Comparison of ENCODE assay signal across 8 cellular contexts in genomic region chr16:57299719-57300386, GRCh38. TPM values are rescaled to one million over a fixed set of nuclear protein-coding genes. Genes with fewer than 3 reads are reported as not detected.
DNase-seq lines count a peak whose midpoint lies in the region; ATAC-seq and TF ChIP-seq lines count a peak whose summit lies in the region.

No MANE protein-coding gene starts in this region.

- no peak overlapping the region for H3K4me3 Mint-ChIP-seq in activated T-helper 2 cell treated with anti-CD3 and anti-CD28 coated beads, Interferon-gamma antibody, Interleukin-2, Interleukin-4, amounts not matched to agents 10 μg/mL and 5 μg/mL and 100 μg/mL, durations not matched to agents 14 hours and 24 hours and 36 hours (ENCODE audit: low read depth)
- no peak overlapping the region for H3K4me3 Mint-ChIP-seq in natural killer cell treated with Interleukin-12 subunit alpha and Interleukin-12 subunit beta and Interleukin-15 and Interleukin-18, amount 100 ng/mL, for 72 hours

- ATAC-seq in GM21717 (IDR thresholded peaks at IDR 0.05; ENCODE audit: unreplicated experiment), result peak; percentile 42
- ATAC-seq in natural killer cell treated with Interleukin-12 subunit alpha and Interleukin-12 subunit beta and Interleukin-15 and Interleukin-18, amount 100 ng/mL, for 72 hours, result peak; percentile 79
- ATAC-seq in stimulated activated naive CD8-positive, alpha-beta T cell treated with anti-CD3 and anti-CD28 coated beads, Interleukin-15, Interleukin-2, amounts not matched to agents 100 U/mL and 50 U/mL, for 24 hours, result peak; percentile 85

- H3K4me1 Mint-ChIP-seq in activated T-helper 2 cell treated with anti-CD3 and anti-CD28 coated beads, Interferon-gamma antibody, Interleukin-2, Interleukin-4, amounts not matched to agents 10 μg/mL and 5 μg/mL and 100 μg/mL, durations not matched to agents 14 hours and 24 hours and 36 hours (ENCODE audit: low read depth), result peaks cover 16% of the 10 kb centered on the region
- H3K4me1 Mint-ChIP-seq in natural killer cell treated with Interleukin-12 subunit alpha and Interleukin-12 subunit beta and Interleukin-15 and Interleukin-18, amount 100 ng/mL, for 72 hours (ENCODE audit: low read depth in 2 of 2), result peaks cover 7 to 14% of the 10 kb centered on the region in 2 donors

- no peaks in the 10 kb centered on the region for H3K9me3 Mint-ChIP-seq in activated T-helper 2 cell treated with anti-CD3 and anti-CD28 coated beads, Interferon-gamma antibody, Interleukin-2, Interleukin-4, amounts not matched to agents 10 μg/mL and 5 μg/mL and 100 μg/mL, durations not matched to agents 14 hours and 24 hours and 36 hours
- no peaks in the 10 kb centered on the region for H3K9me3 Mint-ChIP-seq in natural killer cell treated with Interleukin-12 subunit alpha and Interleukin-12 subunit beta and Interleukin-15 and Interleukin-18, amount 100 ng/mL, for 72 hours

- peak overlapping the region; percentile 62 for H3K4me3 ChIP-seq in fibroblast of pulmonary artery (replicated peaks; ENCODE audit: low read depth, low read length)

- H3K27me3 Mint-ChIP-seq in activated T-helper 2 cell treated with anti-CD3 and anti-CD28 coated beads, Interferon-gamma antibody, Interleukin-2, Interleukin-4, amounts not matched to agents 10 μg/mL and 5 μg/mL and 100 μg/mL, durations not matched to agents 14 hours and 24 hours and 36 hours (ENCODE audit: low read depth), result peaks cover 2% of the 10 kb centered on the region
- no peaks in the 10 kb centered on the region for H3K27me3 Mint-ChIP-seq in natural killer cell treated with Interleukin-12 subunit alpha and Interleukin-12 subunit beta and Interleukin-15 and Interleukin-18, amount 100 ng/mL, for 72 hours

- DNase-seq in DMS114 treated with DMSO at 0.1 percent for 48 hours (lab: John Stamatoyannopoulos, UW; ENCODE audit: unreplicated experiment), result peak; percentile 94
- DNase-seq in KG1 (lab: John Stamatoyannopoulos, UW), result peak; percentile 87
- DNase-seq in RPMI8226, result peak; percentile 92
- peak; percentile 82 for DNase-seq in activated T-helper 2 cell treated with anti-CD3 and anti-CD28 coated beads, Interferon-gamma antibody, Interleukin-2, Interleukin-4, amounts not matched to agents 10 μg/mL and 5 μg/mL and 100 μg/mL, durations not matched to agents 14 hours and 24 hours and 36 hours (ENCODE audit: low spot score)
- DNase-seq in fibroblast of pulmonary artery (ENCODE audit: low read depth), result peak; percentile 97
- peak; percentile 87 for DNase-seq in natural killer cell treated with Interleukin-12 subunit alpha and Interleukin-12 subunit beta and Interleukin-15 and Interleukin-18, amount 100 ng/mL, for 72 hours (ENCODE audit: low spot score)
- peak; percentile 84 for DNase-seq in stimulated activated naive CD8-positive, alpha-beta T cell treated with anti-CD3 and anti-CD28 coated beads, Interleukin-15, Interleukin-2, amounts not matched to agents 100 U/mL and 50 U/mL, for 24 hours

- no peaks in the 10 kb centered on the region for H3K36me3 Mint-ChIP-seq in activated T-helper 2 cell treated with anti-CD3 and anti-CD28 coated beads, Interferon-gamma antibody, Interleukin-2, Interleukin-4, amounts not matched to agents 10 μg/mL and 5 μg/mL and 100 μg/mL, durations not matched to agents 14 hours and 24 hours and 36 hours (ENCODE audit: low read depth)
- H3K36me3 Mint-ChIP-seq in natural killer cell treated with Interleukin-12 subunit alpha and Interleukin-12 subunit beta and Interleukin-15 and Interleukin-18, amount 100 ng/mL, for 72 hours, result no peaks in the 10 kb centered on the region

- no peak for TF ChIP-seq CTCF in fibroblast of pulmonary artery (IDR thresholded peaks at IDR 0.05; ENCODE audit: low read length, missing control alignments)

- intact Hi-C loops in activated T-helper 2 cell treated with anti-CD3 and anti-CD28 coated beads, Interferon-gamma antibody, Interleukin-2, Interleukin-4, amounts not matched to agents 10 μg/mL and 5 μg/mL and 100 μg/mL, durations not matched to agents 14 hours and 24 hours and 36 hours (cut with micrococcal nuclease), result loop anchor here (1.0 to 5.0 kb wide), 8 partner anchors 55 to 690 kb away; partner anchors contain the start of genes ARL2BP, CCDC102A, CIAPIN1 and COQ9

- H3K27ac Mint-ChIP-seq in activated T-helper 2 cell treated with anti-CD3 and anti-CD28 coated beads, Interferon-gamma antibody, Interleukin-2, Interleukin-4, amounts not matched to agents 10 μg/mL and 5 μg/mL and 100 μg/mL, durations not matched to agents 14 hours and 24 hours and 36 hours, result no peak overlapping the region
- no peak overlapping the region for H3K27ac Mint-ChIP-seq in natural killer cell treated with Interleukin-12 subunit alpha and Interleukin-12 subunit beta and Interleukin-15 and Interleukin-18, amount 100 ng/mL, for 72 hours

RNA-seq across cellular contexts. Expression of gene PLLP, which starts 15.4 kb away (rescaled TPM):
- 0.30 and 0.34 TPM in 2 replicates for total RNA-seq in activated T-helper 2 cell treated with anti-CD3 and anti-CD28 coated beads, Interferon-gamma antibody, Interleukin-2, Interleukin-4, amounts not matched to agents 10 μg/mL and 5 μg/mL and 100 μg/mL, durations not matched to agents 14 hours and 24 hours and 36 hours
- total RNA-seq in natural killer cell treated with Interleukin-12 subunit alpha and Interleukin-12 subunit beta and Interleukin-15 and Interleukin-18, amount 100 ng/mL, for 72 hours, result under 1 TPM in 1 of 2 donors, not detected in 1; 0.67 TPM

RNA-seq across cellular contexts. Expression of gene ARL2BP, which starts 54.8 kb away (rescaled TPM):
- 28.1 and 31.2 TPM in 2 replicates for total RNA-seq in activated T-helper 2 cell treated with anti-CD3 and anti-CD28 coated beads, Interferon-gamma antibody, Interleukin-2, Interleukin-4, amounts not matched to agents 10 μg/mL and 5 μg/mL and 100 μg/mL, durations not matched to agents 14 hours and 24 hours and 36 hours
- 10 to 100 TPM; 28.3 to 32.3 TPM for total RNA-seq in natural killer cell treated with Interleukin-12 subunit alpha and Interleukin-12 subunit beta and Interleukin-15 and Interleukin-18, amount 100 ng/mL, for 72 hours

RNA-seq across cellular contexts. Expression of gene CCL22, which starts 58.7 kb away (rescaled TPM):
- total RNA-seq in activated T-helper 2 cell treated with anti-CD3 and anti-CD28 coated beads, Interferon-gamma antibody, Interleukin-2, Interleukin-4, amounts not matched to agents 10 μg/mL and 5 μg/mL and 100 μg/mL, durations not matched to agents 14 hours and 24 hours and 36 hours, result 32.5 and 34.3 TPM in 2 replicates
- 10 to 100 TPM in 1 of 2 donors, not detected in 1; 12.9 TPM for total RNA-seq in natural killer cell treated with Interleukin-12 subunit alpha and Interleukin-12 subunit beta and Interleukin-15 and Interleukin-18, amount 100 ng/mL, for 72 hours

Comparison
In these comparisons a context has a peak if more than half of its experiments do, and no peak if none do; other contexts are left out.
1. Peak in every context shown above with its lines: DNase-seq, ATAC-seq and H3K4me3 ChIP-seq.